8 cellular contexts compared by ENCODE assay signal in the genomic region with DNA sequence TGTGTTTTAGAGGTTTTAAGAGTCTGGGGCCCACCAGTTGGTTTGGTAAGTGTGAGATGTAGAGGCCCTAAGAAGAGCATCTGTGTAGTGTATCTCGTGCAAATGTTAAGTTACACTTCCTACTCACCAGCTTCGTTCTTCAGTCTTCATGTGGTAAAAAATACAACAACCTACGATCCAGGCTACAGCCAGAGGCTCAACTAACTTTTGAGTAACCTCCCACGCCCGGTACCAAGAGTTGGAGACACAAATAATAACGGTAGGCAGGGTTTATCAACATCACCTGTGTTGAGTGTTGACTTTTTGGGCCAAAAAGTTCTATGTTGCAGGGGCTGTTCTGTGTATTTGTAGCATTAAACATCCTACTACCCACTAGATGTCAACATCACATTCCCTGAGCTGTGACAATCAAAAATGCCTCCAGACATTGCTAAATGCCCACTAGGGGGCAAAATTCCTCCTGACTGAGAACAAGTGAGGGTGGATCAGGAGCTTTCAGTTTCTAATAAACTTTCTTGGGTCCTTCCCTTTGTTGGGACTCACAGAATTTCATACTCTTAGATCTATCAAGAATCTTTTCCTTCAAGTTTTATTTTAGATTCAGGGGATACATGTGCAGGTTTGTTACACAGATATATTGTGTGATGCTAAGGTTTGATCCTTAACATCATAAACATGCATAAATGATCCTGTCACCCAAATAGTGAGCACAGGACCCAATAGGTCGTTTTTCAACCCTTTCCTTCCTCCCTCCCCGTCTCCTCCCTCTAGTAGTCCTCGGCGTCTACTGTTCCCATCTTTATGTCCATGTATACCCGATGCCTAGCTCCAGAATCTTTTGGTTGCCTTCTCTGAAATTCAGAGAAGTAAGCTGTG.
DNase-seq lines count a peak whose midpoint lies in the region; ATAC-seq and TF ChIP-seq lines count a peak whose summit lies in the region.

No MANE protein-coding gene starts in this region.

- H3K27ac ChIP-seq in CD8-positive, alpha-beta memory T cell (ENCODE audit: low read depth, low read length), result no peak overlapping the region
- H3K27ac ChIP-seq in esophagus squamous epithelium (no peak overlapping the region), tibial nerve (peak overlapping the region in 3 of 4 donors; percentile 28 to 70 (median 70))

- ATAC-seq in GM19043 (IDR thresholded peaks at IDR 0.05; ENCODE audit: low read depth, unreplicated experiment) (peak; percentile 94), HG03175 (IDR thresholded peaks at IDR 0.05; ENCODE audit: unreplicated experiment) (peak; percentile 96)
- ATAC-seq in activated CD8-positive, alpha-beta memory T cell treated with anti-CD3 and anti-CD28 coated beads, Interleukin-2, amount 10 ng/mL, durations not matched to agents 7 days and 5 days, result peak; percentile 92

- WGBS in esophagus squamous epithelium, 2 donors, result 61 to 65% methylated on average over 11 of the region's 11 CpGs
- WGBS in tibial nerve, 2 donors, result 62 to 63% methylated on average over 11 of the region's 11 CpGs

- TF ChIP-seq EP300 in tibial nerve (IDR thresholded peaks at IDR 0.05), result peak in 1 of 2 donors; percentile 27

- intact Hi-C loops in esophagus squamous epithelium (cut with DNase I), result loop anchor here (5.0 kb wide), 1 partner anchor 96 kb away; the partner anchor contains the start of gene SLC2A13

- TF ChIP-seq CTCF in esophagus squamous epithelium (IDR thresholded peaks at IDR 0.05), result peak; percentile 32 to 77 (median 70)
- peak; percentile 55 to 69 (median 60) for TF ChIP-seq CTCF in nephron (IDR thresholded peaks at IDR 0.05; ENCODE audit: unreplicated experiment in 3 of 3)
- TF ChIP-seq CTCF in tibial nerve (IDR thresholded peaks at IDR 0.05), result peak; percentile 65 to 75 (median 75)

- H3K4me3 ChIP-seq in CD8-positive, alpha-beta memory T cell (ENCODE audit: low read length), result peak overlapping the region; percentile 27
- H3K4me3 ChIP-seq in esophagus squamous epithelium (peak overlapping the region in 3 of 4 donors; percentile 13 to 47 (median 15)), tibial nerve (peak overlapping the region in 3 of 4 donors; percentile 18 to 44 (median 23))

- no peaks in the 10 kb centered on the region for H3K27me3 Mint-ChIP-seq in CD8-positive, alpha-beta memory T cell
- no peaks in the 10 kb centered on the region for H3K27me3 Mint-ChIP-seq in activated CD8-positive, alpha-beta memory T cell treated with anti-CD3 and anti-CD28 coated beads, Interleukin-2, amount 10 ng/mL, durations not matched to agents 7 days and 5 days
- H3K27me3 Mint-ChIP-seq in nephron (ENCODE audit: low read depth), result no peaks in the 10 kb centered on the region

- peaks cover 11 to 27% (median 25%) of the 10 kb centered on the region in 3 donors for H3K4me1 Mint-ChIP-seq in CD8-positive, alpha-beta memory T cell
- peaks cover 29% of the 10 kb centered on the region for H3K4me1 Mint-ChIP-seq in activated CD8-positive, alpha-beta memory T cell treated with anti-CD3 and anti-CD28 coated beads, Interleukin-2, amount 10 ng/mL, durations not matched to agents 7 days and 5 days
- H3K4me1 Mint-ChIP-seq in nephron, result peaks cover 15% of the 10 kb centered on the region

- peaks cover 4% of the 10 kb centered on the region for H3K4me1 ChIP-seq in CD8-positive, alpha-beta memory T cell (ENCODE audit: insufficient read depth, low read length)
- peaks cover 0 to 7% (median 0%) of the 10 kb centered on the region in 3 donors for H3K4me1 ChIP-seq in esophagus squamous epithelium
- H3K4me1 ChIP-seq in tibial nerve, result peaks cover 0 to 18% (median 0%) of the 10 kb centered on the region in 4 donors

- peak; percentile 32 to 72 (median 55) for DNase-seq in CD8-positive, alpha-beta memory T cell
- DNase-seq in NCI-H82 treated with DMSO at 0.1 percent for 48 hours (lab: John Stamatoyannopoulos, UW; ENCODE audit: unreplicated experiment) (peak; percentile 23), esophagus squamous epithelium (lab: John Stamatoyannopoulos, UW) (no peak), tibial nerve (ENCODE audit: low spot score in 2 of 2) (peak; percentile 16 to 71)
- peak; percentile 72 for DNase-seq in activated CD8-positive, alpha-beta memory T cell treated with anti-CD3 and anti-CD28 coated beads, Interleukin-2, amount 10 ng/mL, durations not matched to agents 7 days and 5 days

- H3K9me3 ChIP-seq in CD8-positive, alpha-beta memory T cell (ENCODE audit: low read length), result no peaks in the 10 kb centered on the region
- H3K9me3 ChIP-seq in esophagus squamous epithelium (no peaks in the 10 kb centered on the region), tibial nerve (no peaks in the 10 kb centered on the region)

- POLR2A ChIA-PET in CD8-positive, alpha-beta memory T cell (lab: Charles Lee), result interaction anchor here (0.6 to 1.2 kb wide), 2 partner anchors 9 to 95 kb away, joined by 5 to 9 read pairs; partner anchors contain the start of gene SLC2A13

- H3K36me3 ChIP-seq in CD8-positive, alpha-beta memory T cell (ENCODE audit: insufficient read depth, low read length), result no peaks in the 10 kb centered on the region
- H3K36me3 ChIP-seq in esophagus squamous epithelium (no peaks in the 10 kb centered on the region), tibial nerve (no peaks in the 10 kb centered on the region)

- peak overlapping the region; percentile 32 to 88 (median 62) for H3K4me3 Mint-ChIP-seq in CD8-positive, alpha-beta memory T cell
- H3K4me3 Mint-ChIP-seq in activated CD8-positive, alpha-beta memory T cell treated with anti-CD3 and anti-CD28 coated beads, Interleukin-2, amount 10 ng/mL, durations not matched to agents 7 days and 5 days, result peak overlapping the region; percentile 62
- no peak overlapping the region for H3K4me3 Mint-ChIP-seq in nephron

- CTCF ChIA-PET in CD8-positive, alpha-beta memory T cell (lab: Charles Lee), result interaction anchor here (0.6 to 8.2 kb wide), 19 partner anchors 10 to 693 kb away, joined by 3 to 117 read pairs (median 4); partner anchors contain the start of gene SLC2A13
- CTCF ChIA-PET in activated CD8-positive, alpha-beta memory T cell treated with anti-CD3 and anti-CD28 coated beads, Interleukin-2, amount 10 ng/mL, durations not matched to agents 7 days and 5 days (lab: Charles Lee), result interaction anchor here (0.7 to 3.1 kb wide), 32 partner anchors 9 to 686 kb away, joined by 3 to 93 read pairs (median 4); partner anchors contain the start of gene SLC2A13

- TF ChIP-seq POLR2A in esophagus squamous epithelium (IDR thresholded peaks at IDR 0.05), result no peak
- TF ChIP-seq POLR2A in tibial nerve (IDR thresholded peaks at IDR 0.05), result no peak

- H3K36me3 Mint-ChIP-seq in CD8-positive, alpha-beta memory T cell, result no peaks in the 10 kb centered on the region
- peaks cover 2% of the 10 kb centered on the region for H3K36me3 Mint-ChIP-seq in activated CD8-positive, alpha-beta memory T cell treated with anti-CD3 and anti-CD28 coated beads, Interleukin-2, amount 10 ng/mL, durations not matched to agents 7 days and 5 days
- H3K36me3 Mint-ChIP-seq in nephron (ENCODE audit: low read depth), result no peaks in the 10 kb centered on the region

- no peaks in the 10 kb centered on the region for H3K9me3 Mint-ChIP-seq in CD8-positive, alpha-beta memory T cell
- H3K9me3 Mint-ChIP-seq in activated CD8-positive, alpha-beta memory T cell treated with anti-CD3 and anti-CD28 coated beads, Interleukin-2, amount 10 ng/mL, durations not matched to agents 7 days and 5 days (ENCODE audit: low read depth), result no peaks in the 10 kb centered on the region
- no peaks in the 10 kb centered on the region for H3K9me3 Mint-ChIP-seq in nephron

- H3K27ac Mint-ChIP-seq in CD8-positive, alpha-beta memory T cell, result peak overlapping the region in 5 of 8 donors; percentile 5 to 91 (median 54)
- peak overlapping the region; percentile 51 for H3K27ac Mint-ChIP-seq in activated CD8-positive, alpha-beta memory T cell treated with anti-CD3 and anti-CD28 coated beads, Interleukin-2, amount 10 ng/mL, durations not matched to agents 7 days and 5 days
- H3K27ac Mint-ChIP-seq in nephron, result no peak overlapping the region

- no peaks in the 10 kb centered on the region for H3K27me3 ChIP-seq in CD8-positive, alpha-beta memory T cell (ENCODE audit: insufficient read depth, low read length, poor library complexity, severe bottlenecking)
- H3K27me3 ChIP-seq in esophagus squamous epithelium (no peaks in the 10 kb centered on the region), tibial nerve (no peaks in the 10 kb centered on the region)

Comparison
In these comparisons a context has a peak if more than half of its experiments do, and no peak if none do; other contexts are left out.
1. H3K27ac ChIP-seq: peak in tibial nerve (3 of 4); none in CD8-positive, alpha-beta memory T cell (single experiment) and esophagus squamous epithelium (0 of 4).
2. H3K27ac Mint-ChIP-seq: peak in CD8-positive, alpha-beta memory T cell (5 of 8) and activated CD8-positive, alpha-beta memory T cell treated with anti-CD3 and anti-CD28 coated beads, Interleukin-2, amount 10 ng/mL, durations not matched to agents 7 days and 5 days (single experiment); none in nephron (0 of 3).
3. H3K4me3 Mint-ChIP-seq: peak in CD8-positive, alpha-beta memory T cell (7 of 7) and activated CD8-positive, alpha-beta memory T cell treated with anti-CD3 and anti-CD28 coated beads, Interleukin-2, amount 10 ng/mL, durations not matched to agents 7 days and 5 days (single experiment); none in nephron (0 of 3).
4. Peak in every context shown above with its lines, with median percentiles within 50 percentile points of each other: H3K4me3 ChIP-seq, ATAC-seq and CTCF ChIP-seq.